Comparison of ENCODE assay signal across 13 cellular contexts in genomic region chr22:49365191-49365837, GRCh38.
"Had no signal": no experiment of that assay in that cellular context is flagged by ENCODE, and none has a peak within 500 bp of the region (broad histone marks: within the 10 kb centered on the region; RNA-seq: fewer than 3 reads in every experiment).

No MANE protein-coding gene starts in this region.

- FAIRE-seq: astrocyte, endothelial cell of umbilical vein, islet of Langerhans had no signal

- DNase-seq: activated CD4-positive, alpha-beta T cell treated with anti-CD3 and anti-CD28 coated beads, Interleukin-2, amount 50 U/mL, for 1 hour; activated naive CD4-positive, alpha-beta T cell; foreskin keratinocyte; left ventricle myocardium inferior; stimulated activated naive B cell treated with anti-CD40 and anti-IgM and Interleukin-4, amounts not matched to agents 10 μg/mL and 1 μg/mL and 100 μg/mL, for 72 hours; T-helper 2 cell; transverse colon had no signal

- ATAC-seq: foreskin keratinocyte; stimulated activated naive B cell treated with anti-CD40 and anti-IgM and Interleukin-4, amounts not matched to agents 10 μg/mL and 1 μg/mL and 100 μg/mL, for 72 hours had no signal

- H3K4me3 ChIP-seq: left ventricle myocardium inferior, smooth muscle cell, transverse colon had no signal

- H3K4me1 ChIP-seq: foreskin keratinocyte, left ventricle myocardium inferior, transverse colon had no signal

- H3K36me3 Mint-ChIP-seq: stimulated activated naive B cell treated with anti-CD40 and anti-IgM and Interleukin-4, amounts not matched to agents 10 μg/mL and 1 μg/mL and 100 μg/mL, for 72 hours had no signal

- H3K27me3 ChIP-seq: foreskin keratinocyte had no signal

- H3K4me3 Mint-ChIP-seq: activated T-helper 1 cell treated with anti-CD3 and anti-CD28 coated beads, Interleukin-12 subunit alpha, Interleukin-12 subunit beta, Interleukin-2, Interleukin-4 antibody, amounts not matched to agents 30 ng/mL and 10 ng/mL and 1 ng/mL, durations not matched to agents 14 hours and 24 hours and 36 hours; neural crest cell; stimulated activated naive B cell treated with anti-CD40 and anti-IgM and Interleukin-4, amounts not matched to agents 10 μg/mL and 1 μg/mL and 100 μg/mL, for 72 hours had no signal

- H3K36me3 ChIP-seq: left ventricle myocardium inferior, transverse colon had no signal

- H3K9me3 Mint-ChIP-seq: activated T-helper 1 cell treated with anti-CD3 and anti-CD28 coated beads, Interleukin-12 subunit alpha, Interleukin-12 subunit beta, Interleukin-2, Interleukin-4 antibody, amounts not matched to agents 30 ng/mL and 10 ng/mL and 1 ng/mL, durations not matched to agents 14 hours and 24 hours and 36 hours; neural crest cell; stimulated activated naive B cell treated with anti-CD40 and anti-IgM and Interleukin-4, amounts not matched to agents 10 μg/mL and 1 μg/mL and 100 μg/mL, for 72 hours had no signal

- H3K27ac ChIP-seq: foreskin keratinocyte, left ventricle myocardium inferior, transverse colon had no signal

- H3K27ac Mint-ChIP-seq: activated T-helper 1 cell treated with anti-CD3 and anti-CD28 coated beads, Interleukin-12 subunit alpha, Interleukin-12 subunit beta, Interleukin-2, Interleukin-4 antibody, amounts not matched to agents 30 ng/mL and 10 ng/mL and 1 ng/mL, durations not matched to agents 14 hours and 24 hours and 36 hours; stimulated activated naive B cell treated with anti-CD40 and anti-IgM and Interleukin-4, amounts not matched to agents 10 μg/mL and 1 μg/mL and 100 μg/mL, for 72 hours had no signal

- H3K9me3 ChIP-seq: transverse colon had no signal
